In genomic region chr5:62627901-62628300, GRCh38 we compare ENCODE assay signal across 20 cellular contexts. TPM values are rescaled to one million over a fixed set of nuclear protein-coding genes. Genes with fewer than 3 reads are reported as not detected.
DNase-seq lines count a peak whose midpoint lies in the region; ATAC-seq and TF ChIP-seq lines count a peak whose summit lies in the region.
"Had no signal": no experiment of that assay in that cellular context is flagged by ENCODE, and none has a peak within 500 bp of the region (broad histone marks: within the 10 kb centered on the region; RNA-seq: fewer than 3 reads in every experiment).

No MANE protein-coding gene starts in this region.

- no peak for DNase-seq in Calu3
- peak; percentile 91 for DNase-seq in MM.1S
- no peak for DNase-seq in WTC11 (ENCODE audit: low spot score)
- DNase-seq in aorta: no peak
- DNase-seq in cortex of kidney (lab: John Stamatoyannopoulos, UW): no peak
- no peak for DNase-seq in NCI-H2227 (lab: John Stamatoyannopoulos, UW; ENCODE audit: unreplicated experiment)
- DNase-seq: CD4-positive, alpha-beta memory T cell; DMS 273 treated with DMSO at 0.1 percent for 48 hours; DMS53; DND-41; EL; GOT3; H9; IMR-90 had no signal

- intact Hi-C loops in Calu3 (cut with micrococcal nuclease; ENCODE audit: unreplicated experiment): no loop called here
- intact Hi-C loops in aorta (cut with DNase I): no loop called here

- H3K4me3 ChIP-seq in MM.1S (ENCODE audit: low read length): no peak overlapping the region
- H3K4me3 ChIP-seq in aorta (ENCODE audit: low read length in 2 of 2): no peak overlapping the region
- H3K4me3 ChIP-seq: BLaER1, GM12878, K562 had no signal

- H3K9me3 ChIP-seq in MM.1S (replicated peaks; ENCODE audit: insufficient read depth, low read length) (no peaks in the 10 kb centered on the region), aorta (ENCODE audit: control insufficient read depth, low read length) (no peaks in the 10 kb centered on the region)
- H3K9me3 ChIP-seq: BLaER1 had no signal

- peak overlapping the region; percentile 40 for H3K4me2 ChIP-seq in MM.1S (ENCODE audit: low read depth, low read length)
- H3K4me2 ChIP-seq: BLaER1 had no signal

- H3K27ac Mint-ChIP-seq in Calu3 (ENCODE audit: unreplicated experiment) (no peak overlapping the region), WTC11 (peak overlapping the region; percentile 19; the same call in 1 of the 2 replicates)
- H3K27ac Mint-ChIP-seq: CD14-positive monocyte had no signal

- H3K4me1 Mint-ChIP-seq in Calu3 (ENCODE audit: low read depth, unreplicated experiment): no peaks in the 10 kb centered on the region
- peaks cover 43% of the 10 kb centered on the region for H3K4me1 Mint-ChIP-seq in WTC11
- H3K4me1 Mint-ChIP-seq: CD14-positive monocyte; CD4-positive, alpha-beta memory T cell had no signal

- no peaks in the 10 kb centered on the region for H3K79me2 ChIP-seq in MM.1S (ENCODE audit: low read length)

- CTCF ChIA-PET in Calu3 (lab: Charles Lee) (no interaction called here), WTC11 (lab: Charles Lee) (no interaction called here)

- no peaks in the 10 kb centered on the region for H3K9me2 ChIP-seq in MM.1S (replicated peaks; ENCODE audit: insufficient read depth, low read length)

- H3F3A ChIP-seq in MM.1S (ENCODE audit: insufficient read depth, low read length): peaks cover 24% of the 10 kb centered on the region

- H3K4me1 ChIP-seq in MM.1S (ENCODE audit: low read length) (peaks cover 48% of the 10 kb centered on the region), aorta (ENCODE audit: control insufficient read depth in 1 of 2, insufficient read depth in 2 of 2, low read length in 2 of 2) (peaks cover 0 to 2% of the 10 kb centered on the region in 2 donors)
- H3K4me1 ChIP-seq: BLaER1 had no signal

- ATAC-seq in WTC11: no peak
- ATAC-seq in aorta (ENCODE audit: low FRiP score): no peak
- no peak for ATAC-seq in HG02852 (IDR thresholded peaks at IDR 0.05; ENCODE audit: unreplicated experiment)
- ATAC-seq: GM12878, K562 had no signal

- H3K27ac ChIP-seq in MM.1S (ENCODE audit: low read length) (peak overlapping the region; percentile 91), aorta (ENCODE audit: low read depth in 1 of 2, low read length in 2 of 2) (no peak overlapping the region)
- H3K27ac ChIP-seq: BLaER1, HL-60 had no signal

- no peak overlapping the region for H2AFZ ChIP-seq in MM.1S (ENCODE audit: low read length)

- POLR2A ChIA-PET in WTC11 (lab: Charles Lee): no interaction called here

- H3K4me3 Mint-ChIP-seq in Calu3 (ENCODE audit: low read depth, unreplicated experiment): no peak overlapping the region
- H3K4me3 Mint-ChIP-seq in WTC11: no peak overlapping the region
- H3K4me3 Mint-ChIP-seq: CD14-positive monocyte; CD4-positive, alpha-beta memory T cell; H9 had no signal

- 88 to 90% methylated on average over 5 of the region's 5 CpGs for WGBS in aorta, 2 donors

- no peaks in the 10 kb centered on the region for H3K36me3 ChIP-seq in MM.1S (replicated peaks; ENCODE audit: insufficient read depth, low read length)
- H3K36me3 ChIP-seq in aorta (ENCODE audit: control insufficient read depth in 1 of 2, insufficient read depth in 2 of 2, low read length in 1 of 2): peaks cover 0 to 2% of the 10 kb centered on the region in 2 donors

- H3K9me3 Mint-ChIP-seq in Calu3 (ENCODE audit: low read depth, unreplicated experiment) (no peaks in the 10 kb centered on the region), WTC11 (no peaks in the 10 kb centered on the region)
- H3K9me3 Mint-ChIP-seq: CD14-positive monocyte; CD4-positive, alpha-beta memory T cell; H9 had no signal

- TSS peak; percentile 37 for BruUV-seq in Calu3 (replicated peaks; lab: Mats Ljungman, UMichigan)

- H3K27me3 Mint-ChIP-seq in Calu3 (ENCODE audit: unreplicated experiment) (no peaks in the 10 kb centered on the region), WTC11 (ENCODE audit: low read depth) (no peaks in the 10 kb centered on the region)
- H3K27me3 Mint-ChIP-seq: CD4-positive, alpha-beta memory T cell had no signal

- H3K27me3 ChIP-seq in MM.1S (replicated peaks; ENCODE audit: insufficient read depth, low read length) (no peaks in the 10 kb centered on the region), aorta (ENCODE audit: control insufficient read depth in 1 of 2, insufficient read depth in 2 of 2, low read length in 1 of 2) (no peaks in the 10 kb centered on the region)
- H3K27me3 ChIP-seq: BLaER1 had no signal

- TF ChIP-seq CTCF in Calu3 (IDR thresholded peaks at IDR 0.05; ENCODE audit: unreplicated experiment) (no peak), MM.1S (IDR thresholded peaks at IDR 0.05; ENCODE audit: low read length) (no peak), WTC11 (IDR thresholded peaks at IDR 0.05) (no peak)

- H3K9ac ChIP-seq in MM.1S (ENCODE audit: low read length): peak overlapping the region; percentile 50; the same call in 1 of the 2 replicates
- H3K9ac ChIP-seq: BLaER1 had no signal

- H4K20me1 ChIP-seq in MM.1S (ENCODE audit: insufficient read depth, low read length): no peaks in the 10 kb centered on the region
- H4K20me1 ChIP-seq: BLaER1 had no signal

- H3K36me3 Mint-ChIP-seq in Calu3 (ENCODE audit: insufficient read depth, unreplicated experiment): no peaks in the 10 kb centered on the region
- peaks cover 16% of the 10 kb centered on the region; the same call in 1 of the 2 replicates for H3K36me3 Mint-ChIP-seq in WTC11

TF ChIP-seq in WTC11, 78 proteins besides CTCF, POLR2A, EP300 and RAD21 (continues in another document):
- TF ChIP-seq ZNF281 (CRISPR knock-in tag; IDR thresholded peaks at IDR 0.05) (no peak), MXD4 (CRISPR knock-in tag; IDR thresholded peaks at IDR 0.05; ENCODE audit: borderline replicate concordance) (no peak), ERG (CRISPR knock-in tag; IDR thresholded peaks at IDR 0.05) (no peak), NR3C1 (CRISPR knock-in tag; conservative IDR thresholded peaks at IDR 0.05; ENCODE audit: low read depth) (no peak), SMAD3 (CRISPR knock-in tag; IDR thresholded peaks at IDR 0.05; ENCODE audit: borderline replicate concordance) (no peak), E2F4 (CRISPR knock-in tag; IDR thresholded peaks at IDR 0.05; ENCODE audit: borderline replicate concordance, low read depth) (no peak), FOXP1 (CRISPR knock-in tag; IDR thresholded peaks at IDR 0.05; ENCODE audit: borderline replicate concordance) (no peak), ZSCAN18 (CRISPR knock-in tag; IDR thresholded peaks at IDR 0.05) (no peak), ESRRA (CRISPR knock-in tag; IDR thresholded peaks at IDR 0.05; ENCODE audit: borderline replicate concordance) (no peak), ELF4 (CRISPR knock-in tag; IDR thresholded peaks at IDR 0.05; ENCODE audit: low read depth) (no peak), JUN (CRISPR knock-in tag; IDR thresholded peaks at IDR 0.05) (no peak)

RNA-seq across cellular contexts. Expression of gene LRRC70, which starts 49.3 kb away (rescaled TPM):
- total RNA-seq in Calu3 (2022): 1.1 and 2.1 TPM in 2 replicates
- 0.37 to 0.44 TPM (median 0.44 TPM) in 3 replicates for total RNA-seq in WTC11 (2021)
- 10 to 100 TPM in 1 of 2 donors, 1 to 10 TPM in 1; 9.6 to 13.1 TPM for total RNA-seq in aorta
- 1 to 10 TPM in 1 of 2 donors, not detected in 1; 2.5 TPM for polyA plus RNA-seq in aorta
